ENCODE assay signal across 8 cellular contexts in genomic region chr17:47099451-47099986, GRCh38.
DNase-seq lines count a peak whose midpoint lies in the region; ATAC-seq, FAIRE-seq and TF ChIP-seq lines count a peak whose summit lies in the region.

No MANE protein-coding gene starts in this region.

- DNase-seq in WTC11 (ENCODE audit: low spot score), result no peak
- no peak for DNase-seq in glutamatergic neuron
- no peak for DNase-seq in smooth muscle cell (lab: John Stamatoyannopoulos, UW; ENCODE audit: unreplicated experiment)
- no peak for DNase-seq in urothelium cell line (ENCODE audit: low spot score)
- no peak for DNase-seq in NOMO-1 treated with dmso at 0.1 percent for 144 hours (lab: John Stamatoyannopoulos, UW; ENCODE audit: unreplicated experiment)
- DNase-seq in NCI-H2107 treated with DMSO at 0.1 percent for 48 hours (lab: John Stamatoyannopoulos, UW; ENCODE audit: unreplicated experiment), result no peak

- no peaks in the 10 kb centered on the region for H3K36me3 ChIP-seq in smooth muscle cell (ENCODE audit: low read depth)

- H2AFZ ChIP-seq in smooth muscle cell (ENCODE audit: low read depth), result peak overlapping the region; percentile 99

- peaks cover 3% of the 10 kb centered on the region for H3K79me2 ChIP-seq in smooth muscle cell (ENCODE audit: low read depth)

- H3K27me3 Mint-ChIP-seq in WTC11 (ENCODE audit: low read depth) (peaks cover 4% of the 10 kb centered on the region; the same call in 1 of the 2 replicates), glutamatergic neuron (ENCODE audit: unreplicated experiment) (no peaks in the 10 kb centered on the region)

- H3K4me3 Mint-ChIP-seq in WTC11 (peak overlapping the region; percentile 90), glutamatergic neuron (ENCODE audit: unreplicated experiment) (peak overlapping the region; percentile 79)

- H3K27me3 ChIP-seq in smooth muscle cell (ENCODE audit: low read depth), result no peaks in the 10 kb centered on the region

- H3K9me3 ChIP-seq in smooth muscle cell (replicated peaks; ENCODE audit: low read depth), result no peaks in the 10 kb centered on the region

- no peak overlapping the region for H3K27ac ChIP-seq in smooth muscle cell (ENCODE audit: low read depth)

- FAIRE-seq in urothelium cell line (lab: Jason Lieb, UNC), result no peak

- no peaks in the 10 kb centered on the region for H3F3A ChIP-seq in smooth muscle cell (ENCODE audit: low read depth)

- peak overlapping the region; percentile 76 for H3K9ac ChIP-seq in smooth muscle cell (ENCODE audit: low read depth)

- H3K36me3 Mint-ChIP-seq in WTC11, result no peaks in the 10 kb centered on the region
- no peaks in the 10 kb centered on the region for H3K36me3 Mint-ChIP-seq in glutamatergic neuron (ENCODE audit: unreplicated experiment)

- H3K4me1 Mint-ChIP-seq in WTC11, result peaks cover 7% of the 10 kb centered on the region
- peaks cover 2% of the 10 kb centered on the region for H3K4me1 Mint-ChIP-seq in glutamatergic neuron (ENCODE audit: low read depth, unreplicated experiment)

- H3K4me1 ChIP-seq in smooth muscle cell (ENCODE audit: low read depth), result no peaks in the 10 kb centered on the region

- H3K4me2 ChIP-seq in smooth muscle cell, result peak overlapping the region; percentile 94

- H3K4me3 ChIP-seq in GM12875 (ENCODE audit: low read depth, low read length) (peak overlapping the region; percentile 86), smooth muscle cell (peak overlapping the region; percentile 100)

- H3K9me3 Mint-ChIP-seq in WTC11, result peaks cover 5% of the 10 kb centered on the region
- H3K9me3 Mint-ChIP-seq in glutamatergic neuron (ENCODE audit: unreplicated experiment), result peaks cover 4% of the 10 kb centered on the region

- TF ChIP-seq CTCF in GM12875 (IDR thresholded peaks at IDR 0.05; ENCODE audit: borderline replicate concordance, insufficient read depth, low read depth, low read length), result no peak
- no peak for TF ChIP-seq CTCF in WTC11 (IDR thresholded peaks at IDR 0.05)
- no peak for TF ChIP-seq CTCF in glutamatergic neuron (IDR thresholded peaks at IDR 0.05; ENCODE audit: partially characterized antibody, unreplicated experiment)
- TF ChIP-seq CTCF in smooth muscle cell (IDR thresholded peaks at IDR 0.05; ENCODE audit: borderline replicate concordance, insufficient read depth, poor library complexity, severe bottlenecking), result no peak

- H4K20me1 ChIP-seq in smooth muscle cell (ENCODE audit: low read depth), result peaks cover 4% of the 10 kb centered on the region

- 21% methylated on average over 11 of the region's 22 CpGs for WGBS in smooth muscle cell (ENCODE audit: low lambda C conversion rate)

- ATAC-seq in HG02870 (IDR thresholded peaks at IDR 0.05; ENCODE audit: unreplicated experiment), result peak; percentile 22
- peak; percentile 18 for ATAC-seq in WTC11

- H3K27ac Mint-ChIP-seq in WTC11 (no peak overlapping the region), glutamatergic neuron (ENCODE audit: unreplicated experiment) (no peak overlapping the region)

- CTCF ChIA-PET in WTC11 (lab: Charles Lee), result no interaction called here

- POLR2A ChIA-PET in WTC11 (lab: Charles Lee), result no interaction called here

TF ChIP-seq in WTC11, 78 proteins besides CTCF, POLR2A, EP300 and RAD21:
- no peak for TF ChIP-seq GTF2I (CRISPR knock-in tag; conservative IDR thresholded peaks at IDR 0.05)
- TF ChIP-seq E2F1 (CRISPR knock-in tag; IDR thresholded peaks at IDR 0.05), result no peak
- no peak for TF ChIP-seq ZNF263 (CRISPR knock-in tag; IDR thresholded peaks at IDR 0.05; ENCODE audit: low read depth)
- no peak for TF ChIP-seq ATF1 (CRISPR knock-in tag; IDR thresholded peaks at IDR 0.05)
- TF ChIP-seq CREB1 (CRISPR knock-in tag; IDR thresholded peaks at IDR 0.05), result no peak
- TF ChIP-seq KAT7 (CRISPR knock-in tag; IDR thresholded peaks at IDR 0.05; ENCODE audit: borderline replicate concordance), result no peak
- TF ChIP-seq ZNF121 (CRISPR knock-in tag; IDR thresholded peaks at IDR 0.05), result 0 out of 2 replicates have a peak, but pooled peaks have one; percentile 8
- no peak for TF ChIP-seq PREB (CRISPR knock-in tag; IDR thresholded peaks at IDR 0.05; ENCODE audit: borderline replicate concordance)
- TF ChIP-seq NFE2L1 (CRISPR knock-in tag; IDR thresholded peaks at IDR 0.05), result no peak
